16 cellular contexts compared by ENCODE assay signal in the genomic region with DNA sequence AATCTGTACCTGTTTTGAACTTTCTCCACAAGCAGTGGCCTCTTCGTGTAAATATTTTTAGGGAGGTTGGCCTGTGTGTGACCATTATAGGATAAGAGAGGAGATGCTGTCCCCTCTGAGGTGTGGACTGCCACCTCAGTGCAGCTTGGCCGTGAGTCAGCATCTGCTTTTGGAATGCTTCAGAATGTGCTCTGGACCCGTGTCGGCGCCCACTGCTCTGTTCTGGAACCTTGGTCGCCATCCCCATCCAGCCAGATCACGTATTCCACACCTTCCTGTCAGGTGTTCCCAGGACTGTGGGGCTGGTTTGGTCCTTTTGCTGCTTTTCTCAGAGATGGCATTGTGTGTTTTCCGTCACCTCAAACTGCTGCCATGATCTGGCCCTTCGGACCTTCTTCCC. TPM values are rescaled to one million over a fixed set of nuclear protein-coding genes. Genes with fewer than 3 reads are reported as not detected.
DNase-seq lines count a peak whose midpoint lies in the region; ATAC-seq and TF ChIP-seq lines count a peak whose summit lies in the region.
"Had no signal": no experiment of that assay in that cellular context is flagged by ENCODE, and none has a peak within 500 bp of the region (broad histone marks: within the 10 kb centered on the region; RNA-seq: fewer than 3 reads in every experiment).

No MANE protein-coding gene starts in this region.

- peak overlapping the region; percentile 6 for H3K27ac Mint-ChIP-seq in Caco-2 (ENCODE audit: unreplicated experiment)
- peak overlapping the region in 4 of 5 experiments; percentile 17 to 78 (median 52) for H3K27ac Mint-ChIP-seq in brain
- H3K27ac Mint-ChIP-seq: B cell had no signal

- H3K9me3 ChIP-seq in Caco-2 (no peaks in the 10 kb centered on the region), trophoblast cell (ENCODE audit: insufficient read depth, low read depth, low read length) (no peaks in the 10 kb centered on the region)
- H3K9me3 ChIP-seq: SK-N-SH had no signal

- no peak overlapping the region for H3K18ac ChIP-seq in trophoblast cell (ENCODE audit: low read length)

- H3K27me3 Mint-ChIP-seq in Caco-2 (ENCODE audit: insufficient read depth, unreplicated experiment) (no peaks in the 10 kb centered on the region), brain (peaks cover 7% of the 10 kb centered on the region)
- H3K27me3 Mint-ChIP-seq: B cell had no signal

- H4K91ac ChIP-seq in trophoblast cell (ENCODE audit: low read depth, low read length): no peak overlapping the region

- H3K36me3 Mint-ChIP-seq in Caco-2 (ENCODE audit: insufficient read depth, unreplicated experiment): peaks cover 10% of the 10 kb centered on the region
- H3K36me3 Mint-ChIP-seq in brain: peaks cover 22% of the 10 kb centered on the region

- peak overlapping the region; percentile 92 for H3K4ac ChIP-seq in trophoblast cell (ENCODE audit: low read depth, low read length)

- peak overlapping the region; percentile 58 for H2AK5ac ChIP-seq in trophoblast cell (ENCODE audit: low read length)

- H3K9me3 Mint-ChIP-seq in Caco-2 (ENCODE audit: unreplicated experiment) (no peaks in the 10 kb centered on the region), brain (no peaks in the 10 kb centered on the region)

- intact Hi-C loops in Caco-2 (cut with micrococcal nuclease; ENCODE audit: unreplicated experiment): no loop called here

- no peak overlapping the region for H3K9ac ChIP-seq in KMS-11
- no peak overlapping the region for H3K9ac ChIP-seq in trophoblast cell (ENCODE audit: low read length)
- H3K9ac ChIP-seq: SK-N-SH had no signal

- H3K4me1 Mint-ChIP-seq in Caco-2 (ENCODE audit: low read depth, unreplicated experiment) (peaks cover 5% of the 10 kb centered on the region), brain (peaks cover 45% of the 10 kb centered on the region)

- no peak overlapping the region for H2BK12ac ChIP-seq in trophoblast cell (ENCODE audit: low read length)

- DNase-seq in Caco-2: no peak
- DNase-seq in trophoblast cell: no peak
- DNase-seq in NCI-H524 (lab: John Stamatoyannopoulos, UW): no peak
- DNase-seq in GDM1 (lab: John Stamatoyannopoulos, UW): no peak
- DNase-seq: DMS53, NCI-H1092, NCI-H1694 treated with DMSO at 0.1 percent for 48 hours, NCI-H345, NCI-H69, SK-N-SH had no signal

- BruUV-seq in Caco-2 (replicated peaks; lab: Mats Ljungman, UMichigan): no TSS peak

- POLR2A ChIA-PET in Caco-2 (lab: Charles Lee): no interaction called here

- H2AFZ ChIP-seq in KMS-11 (ENCODE audit: low read depth) (no peak overlapping the region), trophoblast cell (ENCODE audit: insufficient read depth, low read length, poor library complexity) (peak overlapping the region; percentile 2)

- H2BK5ac ChIP-seq in trophoblast cell (ENCODE audit: low read depth, low read length, poor library complexity): no peak overlapping the region

- peaks cover 74% of the 10 kb centered on the region for H4K20me1 ChIP-seq in KMS-11 (ENCODE audit: insufficient read depth)

- H3K4me3 Mint-ChIP-seq in Caco-2 (ENCODE audit: unreplicated experiment) (no peak overlapping the region), brain (peak overlapping the region in 4 of 5 experiments; percentile 34 to 69 (median 58))
- H3K4me3 Mint-ChIP-seq: B cell had no signal

- peaks cover 9% of the 10 kb centered on the region for H3K79me1 ChIP-seq in trophoblast cell (ENCODE audit: low read length)

- TF ChIP-seq CTCF in Caco-2 (IDR thresholded peaks at IDR 0.05; ENCODE audit: insufficient read depth in 1 of 2, low read depth in 1 of 2, low read length in 1 of 2, severe bottlenecking in 1 of 2, unreplicated experiment in 1 of 2) (no peak), KMS-11 (conservative IDR thresholded peaks at IDR 0.05; ENCODE audit: low read depth, low read length) (no peak), brain (conservative IDR thresholded peaks at IDR 0.05) (no peak)

- no CpG with 5 or more reads among the region's 9 CpGs for WGBS in trophoblast cell (ENCODE audit: extremely low coverage, insufficient coverage, insufficient read length)

- H3K14ac ChIP-seq in trophoblast cell (ENCODE audit: low read length): no peak overlapping the region

- peaks cover 98% of the 10 kb centered on the region for H3K79me2 ChIP-seq in KMS-11 (ENCODE audit: insufficient read depth, low read depth)
- H3K79me2 ChIP-seq in trophoblast cell (ENCODE audit: control insufficient read depth, insufficient read depth, low read length, poor library complexity): peaks cover 31% of the 10 kb centered on the region

- H3K23ac ChIP-seq in trophoblast cell (ENCODE audit: low read length): no peak overlapping the region

- H3K27me3 ChIP-seq in Caco-2 (replicated peaks; ENCODE audit: control insufficient read depth, insufficient read depth, low read length) (no peaks in the 10 kb centered on the region), KMS-11 (ENCODE audit: insufficient read depth, low read depth) (no peaks in the 10 kb centered on the region), trophoblast cell (ENCODE audit: insufficient read depth, low read length) (no peaks in the 10 kb centered on the region)

- 0 out of 2 replicates have a peak, but pooled peaks cover 4% of the 10 kb centered on the region for H3K4me1 ChIP-seq in Caco-2
- H3K4me1 ChIP-seq in KMS-11 (ENCODE audit: low read depth, poor library complexity, severe bottlenecking): peaks cover 77% of the 10 kb centered on the region
- peaks cover 5 to 14% of the 10 kb centered on the region in 2 experiments for H3K4me1 ChIP-seq in trophoblast cell (ENCODE audit: control insufficient read depth in 1 of 2, insufficient read depth in 2 of 2, low read length in 2 of 2)

- H3K36me3 ChIP-seq in Caco-2 (ENCODE audit: control insufficient read depth, insufficient read depth, low read length) (no peaks in the 10 kb centered on the region), KMS-11 (ENCODE audit: insufficient read depth) (no peaks in the 10 kb centered on the region), trophoblast cell (ENCODE audit: control insufficient read depth in 1 of 2, insufficient read depth in 2 of 2, low read length in 2 of 2) (peaks cover 0 to 6% of the 10 kb centered on the region in 2 experiments)

- H3K4me2 ChIP-seq in KMS-11 (peak overlapping the region; percentile 1; the same call in 1 of the 2 replicates), trophoblast cell (ENCODE audit: low read length) (no peak overlapping the region)
- H3K4me2 ChIP-seq: SK-N-SH had no signal

- ATAC-seq in GM19397 (IDR thresholded peaks at IDR 0.05; ENCODE audit: unreplicated experiment): no peak
- no peak for ATAC-seq in GM19463 (IDR thresholded peaks at IDR 0.05; ENCODE audit: unreplicated experiment)
- ATAC-seq: Right ventricle myocardium inferior had no signal

- H4K8ac ChIP-seq in trophoblast cell (ENCODE audit: low read depth, low read length): peak overlapping the region; percentile 15

- H3K4me3 ChIP-seq in Caco-2 (ENCODE audit: low read depth, low read length) (no peak overlapping the region), KMS-11 (IDR thresholded peaks at IDR 0.05; ENCODE audit: insufficient read depth, low read depth, low read length) (no peak overlapping the region), trophoblast cell (ENCODE audit: low read depth, low read length) (no peak overlapping the region)

- CTCF ChIA-PET in Caco-2 (lab: Charles Lee): no interaction called here

- no peak overlapping the region for H4K12ac ChIP-seq in trophoblast cell (ENCODE audit: low read depth, low read length)

- H3K27ac ChIP-seq in KMS-11: no peak overlapping the region
- no peak overlapping the region for H3K27ac ChIP-seq in trophoblast cell (ENCODE audit: low read depth, low read length)

- no peak overlapping the region for H2BK120ac ChIP-seq in trophoblast cell (ENCODE audit: insufficient read depth, low read length, poor library complexity)

RNA-seq across cellular contexts. Expression of a gene that starts 5.5 kb away (rescaled TPM):
- total RNA-seq in Caco-2 (2022): 65.0 and 67.2 TPM in 2 replicates
- polyA plus RNA-seq in brain (ENCODE audit: insufficient read depth, low read depth, low replicate concordance): 29.2 TPM
- polyA plus RNA-seq in trophoblast cell (2013): 77.1 and 81.6 TPM in 2 replicates
